1 cellular context compared by ENCODE assay signal in the genomic region with DNA sequence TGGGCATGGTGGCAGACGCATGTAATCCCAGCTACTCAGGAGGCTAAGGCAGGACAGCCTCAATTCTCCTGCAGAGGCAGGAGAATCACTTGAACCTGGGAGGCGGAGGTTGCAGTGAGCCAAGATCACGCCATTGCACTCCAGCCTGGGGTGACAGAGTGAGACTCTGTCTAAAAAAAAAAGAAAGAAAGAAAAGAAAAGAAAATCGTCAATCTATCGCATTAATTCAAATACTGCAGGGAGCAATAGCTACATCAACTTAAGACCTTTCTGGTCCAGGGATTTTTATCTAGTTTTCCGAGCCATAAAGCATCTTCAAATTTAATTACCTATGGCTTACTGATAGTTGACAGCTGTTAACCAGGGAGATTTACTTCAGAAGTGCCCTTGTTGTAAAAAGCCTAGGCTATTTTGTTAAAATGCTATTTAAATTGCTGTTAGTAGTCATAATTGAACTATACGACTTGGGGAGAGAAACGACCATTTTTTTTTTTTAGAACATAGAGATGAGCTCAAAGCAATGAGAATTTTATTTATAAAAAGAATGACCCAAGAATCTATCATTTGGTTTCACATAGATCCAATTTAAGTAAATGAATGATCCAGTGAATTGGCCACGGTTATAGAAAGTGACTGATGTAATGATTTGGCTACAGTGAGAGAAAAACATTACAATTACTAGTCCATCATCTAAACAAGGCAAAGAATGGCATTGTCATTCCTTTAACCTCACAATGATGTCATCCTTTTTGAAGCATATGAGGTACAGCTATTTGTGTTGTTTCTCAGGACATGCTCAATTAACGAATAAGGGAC.
TF ChIP-seq lines count a peak whose summit lies in the region.

No MANE protein-coding gene starts in this region.

TF ChIP-seq in HEK293, 187 proteins besides CTCF, POLR2A, EP300 and RAD21 (continued from another document):
- TF ChIP-seq, protein P1, sequence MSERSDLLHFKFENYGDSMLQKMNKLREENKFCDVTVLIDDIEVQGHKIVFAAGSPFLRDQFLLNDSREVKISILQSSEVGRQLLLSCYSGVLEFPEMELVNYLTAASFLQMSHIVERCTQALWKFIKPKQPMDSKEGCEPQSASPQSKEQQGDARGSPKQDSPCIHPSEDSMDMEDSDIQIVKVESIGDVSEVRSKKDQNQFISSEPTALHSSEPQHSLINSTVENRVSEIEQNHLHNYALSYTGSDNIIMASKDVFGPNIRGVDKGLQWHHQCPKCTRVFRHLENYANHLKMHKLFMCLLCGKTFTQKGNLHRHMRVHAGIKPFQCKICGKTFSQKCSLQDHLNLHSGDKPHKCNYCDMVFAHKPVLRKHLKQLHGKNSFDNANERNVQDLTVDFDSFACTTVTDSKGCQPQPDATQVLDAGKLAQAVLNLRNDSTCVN (tag by site-specific recombination; optimal IDR thresholded peaks at IDR 0.05), result no peak
- TF ChIP-seq ZNF843 (tag by site-specific recombination; IDR thresholded peaks at IDR 0.05), result peak; percentile 82
- TF ChIP-seq, protein P2, sequence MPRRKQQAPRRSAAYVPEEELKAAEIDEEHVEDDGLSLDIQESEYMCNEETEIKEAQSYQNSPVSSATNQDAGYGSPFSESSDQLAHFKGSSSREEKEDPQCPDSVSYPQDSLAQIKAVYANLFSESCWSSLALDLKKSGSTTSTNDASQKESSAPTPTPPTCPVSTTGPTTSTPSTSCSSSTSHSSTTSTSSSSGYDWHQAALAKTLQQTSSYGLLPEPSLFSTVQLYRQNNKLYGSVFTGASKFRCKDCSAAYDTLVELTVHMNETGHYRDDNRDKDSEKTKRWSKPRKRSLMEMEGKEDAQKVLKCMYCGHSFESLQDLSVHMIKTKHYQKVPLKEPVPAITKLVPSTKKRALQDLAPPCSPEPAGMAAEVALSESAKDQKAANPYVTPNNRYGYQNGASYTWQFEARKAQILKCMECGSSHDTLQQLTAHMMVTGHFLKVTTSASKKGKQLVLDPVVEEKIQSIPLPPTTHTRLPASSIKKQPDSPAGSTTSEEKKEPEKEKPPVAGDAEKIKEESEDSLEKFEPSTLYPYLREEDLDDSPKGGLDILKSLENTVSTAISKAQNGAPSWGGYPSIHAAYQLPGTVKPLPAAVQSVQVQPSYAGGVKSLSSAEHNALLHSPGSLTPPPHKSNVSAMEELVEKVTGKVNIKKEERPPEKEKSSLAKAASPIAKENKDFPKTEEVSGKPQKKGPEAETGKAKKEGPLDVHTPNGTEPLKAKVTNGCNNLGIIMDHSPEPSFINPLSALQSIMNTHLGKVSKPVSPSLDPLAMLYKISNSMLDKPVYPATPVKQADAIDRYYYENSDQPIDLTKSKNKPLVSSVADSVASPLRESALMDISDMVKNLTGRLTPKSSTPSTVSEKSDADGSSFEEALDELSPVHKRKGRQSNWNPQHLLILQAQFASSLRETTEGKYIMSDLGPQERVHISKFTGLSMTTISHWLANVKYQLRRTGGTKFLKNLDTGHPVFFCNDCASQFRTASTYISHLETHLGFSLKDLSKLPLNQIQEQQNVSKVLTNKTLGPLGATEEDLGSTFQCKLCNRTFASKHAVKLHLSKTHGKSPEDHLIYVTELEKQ (tag by site-specific recombination; IDR thresholded peaks at IDR 0.05; ENCODE audit: borderline replicate concordance), result peak; percentile 87; the same call in 1 of the 2 replicates
- TF ChIP-seq ZNF184 (tag by site-specific recombination; IDR thresholded peaks at IDR 0.05), result no peak
- no peak for TF ChIP-seq SETDB1 (IDR thresholded peaks at IDR 0.05; ENCODE audit: insufficient read length, low read length)
